8 cellular contexts compared by ENCODE assay signal in the genomic region with DNA sequence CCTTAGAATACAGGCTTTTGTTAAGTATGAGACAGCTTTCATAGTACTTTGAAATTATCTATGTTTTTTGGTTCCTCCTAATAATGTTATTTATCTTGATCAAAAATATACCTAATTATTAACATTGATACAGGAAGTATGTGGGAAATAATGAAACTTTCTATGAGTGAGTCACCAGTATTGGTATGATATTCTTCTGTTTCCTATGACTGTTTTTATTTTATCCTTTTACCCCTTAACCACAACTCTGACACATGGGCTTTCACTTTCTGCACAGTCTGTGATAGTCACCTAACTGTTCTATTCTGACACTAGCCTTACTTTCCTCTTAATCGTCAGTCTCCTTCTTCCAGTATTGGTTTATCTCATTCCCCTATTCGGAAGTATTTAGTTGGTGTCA. TPM values are rescaled to one million over a fixed set of nuclear protein-coding genes. Genes with fewer than 3 reads are reported as not detected.
A peak's percentile ranks its signal among the peaks of the same experiment; 100 is the strongest.
DNase-seq lines count a peak whose midpoint lies in the region; ATAC-seq and TF ChIP-seq lines count a peak whose summit lies in the region.

No MANE protein-coding gene starts in this region.

- no peak overlapping the region for H3K4me3 ChIP-seq in tibial artery

- TF ChIP-seq CTCF in CD14-positive monocyte (IDR thresholded peaks at IDR 0.05) = no peak
- TF ChIP-seq CTCF in activated B cell treated with CpG ODN at 0.5 μM for 24 hours (IDR thresholded peaks at IDR 0.05) = no peak
- TF ChIP-seq CTCF in tibial artery (IDR thresholded peaks at IDR 0.05) = no peak

- POLR2A ChIA-PET in activated B cell treated with CpG ODN at 0.5 μM for 24 hours (lab: Charles Lee) = no interaction called here

- H3K4me1 Mint-ChIP-seq in CD14-positive monocyte = peaks cover 11% of the 10 kb centered on the region
- H3K4me1 Mint-ChIP-seq in activated B cell treated with CpG ODN at 0.5 μM for 24 hours = peaks cover 18% of the 10 kb centered on the region

- H3K4me1 ChIP-seq in tibial artery = peaks cover 0 to 7% (median 0%) of the 10 kb centered on the region in 4 donors

- peak; percentile 25 for ATAC-seq in GM19324 (IDR thresholded peaks at IDR 0.05; ENCODE audit: low FRiP score, unreplicated experiment)
- ATAC-seq in HG03159 (IDR thresholded peaks at IDR 0.05; ENCODE audit: unreplicated experiment) = peak; percentile 56
- ATAC-seq in activated B cell treated with CpG ODN at 0.5 μM for 24 hours (ENCODE audit: low read depth) = no peak

- intact Hi-C loops in CD14-positive monocyte (cut with micrococcal nuclease) (loop anchor here (10.0 kb wide), 2 partner anchors 50 to 470 kb away; a partner anchor contains a TSS), activated B cell treated with CpG ODN at 0.5 μM for 24 hours (cut with micrococcal nuclease) (loop anchor here (2.0 kb wide), 1 partner anchor 14 kb away; a partner anchor contains a TSS), tibial artery (cut with DNase I; ENCODE audit: low total_unique reads) (loop anchor here (10.0 kb wide), 1 partner anchor 380 kb away; a partner anchor contains a TSS)

- H3K27ac Mint-ChIP-seq in CD14-positive monocyte (peak overlapping the region in 4 of 7 donors; percentile 23 to 80 (median 48)), activated B cell treated with CpG ODN at 0.5 μM for 24 hours (peak overlapping the region; percentile 31)

- H3K9me3 ChIP-seq in tibial artery = no peaks in the 10 kb centered on the region

- no peak overlapping the region for H3K27ac ChIP-seq in tibial artery

- H3K9me3 Mint-ChIP-seq in CD14-positive monocyte = no peaks in the 10 kb centered on the region
- no peaks in the 10 kb centered on the region for H3K9me3 Mint-ChIP-seq in activated B cell treated with CpG ODN at 0.5 μM for 24 hours

- no peaks in the 10 kb centered on the region for H3K27me3 Mint-ChIP-seq in CD14-positive monocyte (ENCODE audit: low read depth in 3 of 3)
- H3K27me3 Mint-ChIP-seq in activated B cell treated with CpG ODN at 0.5 μM for 24 hours = no peaks in the 10 kb centered on the region

- no peak for DNase-seq in CD14-positive monocyte (ENCODE audit: low spot score)
- DNase-seq in activated B cell treated with CpG ODN at 0.5 μM for 24 hours = no peak
- DNase-seq in renal cortical epithelial cell (ENCODE audit: low read depth) = peak; percentile 53
- DNase-seq in tibial artery = no peak
- no peak for DNase-seq in activated gamma-delta T cell (lab: John Stamatoyannopoulos, UW)
- DNase-seq in NCI-H2171 treated with DMSO at 0.1 percent for 48 hours (lab: John Stamatoyannopoulos, UW) = no peak

- no peak overlapping the region for H3K4me3 Mint-ChIP-seq in CD14-positive monocyte
- H3K4me3 Mint-ChIP-seq in activated B cell treated with CpG ODN at 0.5 μM for 24 hours = no peak overlapping the region

- peaks cover 0 to 29% (median 17%) of the 10 kb centered on the region in 3 donors for H3K36me3 ChIP-seq in tibial artery

- H3K27me3 ChIP-seq in tibial artery = no peaks in the 10 kb centered on the region

- peaks cover 9 to 14% of the 10 kb centered on the region in 2 donors for H3K36me3 Mint-ChIP-seq in CD14-positive monocyte
- H3K36me3 Mint-ChIP-seq in activated B cell treated with CpG ODN at 0.5 μM for 24 hours (ENCODE audit: low read depth) = peaks cover 19% of the 10 kb centered on the region

- CTCF ChIA-PET in activated B cell treated with CpG ODN at 0.5 μM for 24 hours (lab: Charles Lee) = no interaction called here

RNA-seq across cellular contexts. Expression of a gene that starts 4.7 kb away (rescaled TPM):
- polyA plus RNA-seq in CD14-positive monocyte = 1 to 10 TPM; 1.4 TPM
- total RNA-seq in activated B cell treated with CpG ODN at 0.5 μM for 24 hours (2.1 and 3.1 TPM in 2 replicates), renal cortical epithelial cell (6.6 and 10.1 TPM in 2 replicates)

RNA-seq across cellular contexts. Expression of a gene that starts 14.3 kb away (rescaled TPM):
- polyA plus RNA-seq in CD14-positive monocyte = 100 to 1,000 TPM; 107 to 120 TPM
- 154 and 172 TPM in 2 replicates for total RNA-seq in activated B cell treated with CpG ODN at 0.5 μM for 24 hours
- 240 and 381 TPM in 2 replicates for total RNA-seq in renal cortical epithelial cell
